ENCODE assay signal across 8 cellular contexts in genomic region chr12:69070319-69071090, GRCh38.
DNase-seq lines count a peak whose midpoint lies in the region; ATAC-seq and TF ChIP-seq lines count a peak whose summit lies in the region.

No MANE protein-coding gene starts in this region.

- WGBS in mesendoderm (ENCODE audit: extremely low coverage, insufficient coverage, low lambda C conversion rate): no CpG with 5 or more reads among the region's 6 CpGs

- no peak overlapping the region for H3K56ac ChIP-seq in mesendoderm (ENCODE audit: low read length)

- H3K9ac ChIP-seq in mesendoderm (ENCODE audit: low read length): peak overlapping the region; percentile 8

- H3K27me3 ChIP-seq in mesendoderm (ENCODE audit: insufficient read depth, low read length, poor library complexity): no peaks in the 10 kb centered on the region

- H2BK5ac ChIP-seq in mesendoderm (ENCODE audit: low read length): no peak overlapping the region

- DNase-seq in AG09319 (ENCODE audit: extremely low read depth, low read depth) (peak; percentile 36), NCI-H526 treated with DMSO at 0.1 percent for 48 hours (lab: John Stamatoyannopoulos, UW) (peak; percentile 37), mesendoderm (peak; percentile 74)
- peak; percentile 46 to 52 for DNase-seq in activated CD4-positive, alpha-beta T cell treated with anti-CD3 and anti-CD28 coated beads, Interleukin-2, amount 50 U/mL, for 4 hours
- DNase-seq in effector CD8-positive, alpha-beta T cell (lab: John Stamatoyannopoulos, UW): peak; percentile 3
- peak; percentile 35 for DNase-seq in stimulated activated CD8-positive, alpha-beta memory T cell treated with anti-CD3 and anti-CD28 coated beads, Interleukin-7, amount 100 ng/mL, for 24 hours (ENCODE audit: low read depth)

- no peak overlapping the region for H4K5ac ChIP-seq in mesendoderm (ENCODE audit: low read length)

- no peaks in the 10 kb centered on the region for H3K4me1 ChIP-seq in mesendoderm (ENCODE audit: control insufficient read depth, low read depth, low read length)

- no peak overlapping the region for H3K4me3 ChIP-seq in mesendoderm (ENCODE audit: low read length)

- no peaks in the 10 kb centered on the region for H3K79me2 ChIP-seq in mesendoderm (ENCODE audit: control insufficient read depth, insufficient read depth, low read length)

- no peak overlapping the region for H3K4ac ChIP-seq in mesendoderm (ENCODE audit: low read depth, low read length)

- no peak overlapping the region for H3K23ac ChIP-seq in mesendoderm (ENCODE audit: low read length)

- no peak overlapping the region for H3K27ac ChIP-seq in mesendoderm (ENCODE audit: low read depth, low read length)

- H4K8ac ChIP-seq in mesendoderm (ENCODE audit: low read depth, low read length): no peak overlapping the region

- TF ChIP-seq CTCF in AG09319 (IDR thresholded peaks at IDR 0.05; ENCODE audit: low read depth, low read length): peak; percentile 90

- no peaks in the 10 kb centered on the region for H3K79me1 ChIP-seq in mesendoderm (ENCODE audit: low read length)

- H2BK15ac ChIP-seq in mesendoderm (replicated peaks; ENCODE audit: low read depth): no peak overlapping the region

- H2BK120ac ChIP-seq in mesendoderm (ENCODE audit: low read depth, low read length): no peak overlapping the region

- H2AK5ac ChIP-seq in mesendoderm (ENCODE audit: low read length): no peak overlapping the region

- H3K18ac ChIP-seq in mesendoderm (ENCODE audit: low read length): no peak overlapping the region

- no peaks in the 10 kb centered on the region for H3K36me3 ChIP-seq in mesendoderm (ENCODE audit: control insufficient read depth, insufficient read depth, low read length)

- H3K4me2 ChIP-seq in mesendoderm (ENCODE audit: low read length): no peak overlapping the region

- peak; percentile 91 for ATAC-seq in GM18868 (IDR thresholded peaks at IDR 0.05; ENCODE audit: unreplicated experiment)
- ATAC-seq in HG03196 (IDR thresholded peaks at IDR 0.05; ENCODE audit: unreplicated experiment): peak; percentile 73

Comparison
In these comparisons a context has a peak if more than half of its experiments do, and no peak if none do; other contexts are left out.
1. DNase-seq: peak in every context shown above with its lines; median percentile 74 in mesendoderm; 49 in activated CD4-positive, alpha-beta T cell treated with anti-CD3 and anti-CD28 coated beads, Interleukin-2, amount 50 U/mL, for 4 hours; 37 in NCI-H526 treated with DMSO at 0.1 percent for 48 hours; 36 in AG09319; 35 in stimulated activated CD8-positive, alpha-beta memory T cell treated with anti-CD3 and anti-CD28 coated beads, Interleukin-7, amount 100 ng/mL, for 24 hours; 3 in effector CD8-positive, alpha-beta T cell.